ENCODE assay signal across 25 cellular contexts in the genomic region with DNA sequence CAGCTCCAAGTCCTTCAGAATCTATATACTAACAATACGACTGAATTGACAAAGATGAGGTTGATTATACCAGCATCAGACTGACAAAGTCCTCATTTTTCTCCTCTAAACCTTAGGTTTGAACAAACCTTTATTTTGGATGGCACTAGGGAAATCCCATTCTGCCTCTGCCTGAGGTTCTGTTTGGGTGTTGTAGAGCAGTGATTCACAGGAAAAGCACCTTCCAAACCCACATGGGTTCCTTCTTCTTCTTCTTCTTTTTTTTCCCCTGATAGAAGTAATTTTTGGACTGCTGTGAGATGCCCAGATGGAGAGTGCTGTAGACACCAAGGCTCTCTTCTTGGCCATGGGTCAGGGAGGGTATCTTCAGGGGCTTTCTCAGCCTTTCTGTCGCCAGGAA.
"Had no signal": no experiment of that assay in that cellular context is flagged by ENCODE, and none has a peak within 500 bp of the region (broad histone marks: within the 10 kb centered on the region; RNA-seq: fewer than 3 reads in every experiment).

No MANE protein-coding gene starts in this region.

- H3K27me3 ChIP-seq: brain microvascular endothelial cell, gastrocnemius medialis, heart left ventricle, sigmoid colon, testis had no signal

- H3K4me1 ChIP-seq: gastrocnemius medialis, heart left ventricle, sigmoid colon, testis had no signal

- H3K9me3 ChIP-seq: gastrocnemius medialis, heart left ventricle, sigmoid colon, testis had no signal

- H3K4me3 ChIP-seq: gastrocnemius medialis, heart left ventricle, sigmoid colon, testis had no signal

- H3K36me3 ChIP-seq: brain microvascular endothelial cell, gastrocnemius medialis, heart left ventricle, sigmoid colon had no signal

- DNase-seq: activated CD4-positive, alpha-beta T cell treated with anti-CD3 and anti-CD28 coated beads, Interleukin-2, amount 10 ng/mL, durations not matched to agents 24 days and 14 days; activated CD8-positive, alpha-beta memory T cell treated with anti-CD3 and anti-CD28 coated beads, Interleukin-2, amount 10 ng/mL, durations not matched to agents 7 days and 5 days; activated CD8-positive, alpha-beta T cell treated with anti-CD3 and anti-CD28 coated beads for 36 hours; activated gamma-delta T cell; activated naive CD4-positive, alpha-beta T cell treated with anti-CD3 and anti-CD28 coated beads, Interleukin-2, amount 50 U/mL, for 16 hours; activated naive CD8-positive, alpha-beta T cell treated with anti-CD3 and anti-CD28 coated beads, Interleukin-2, amount 50 U/mL, for 24 hours; anterior cingulate cortex; brain microvascular endothelial cell; central memory CD4-positive, alpha-beta T cell; dermis blood vessel endothelial cell; effector CD8-positive, alpha-beta T cell; erythroblast; gastrocnemius medialis; heart left ventricle; left cardiac atrium; natural killer cell; retina; sigmoid colon; stimulated activated CD4-positive, alpha-beta T cell treated with anti-CD3 and anti-CD28 coated beads, Interleukin-2, amount 100 ng/mL, for 48 hours; stimulated activated CD8-positive, alpha-beta memory T cell treated with anti-CD3 and anti-CD28 coated beads, Interleukin-4, amount 100 ng/mL, for 48 hours; stimulated activated naive B cell treated with anti-CD40 and anti-IgM and Interleukin-4, amounts not matched to agents 10 μg/mL and 1 μg/mL and 100 μg/mL, for 72 hours; T-helper 2 cell; testis had no signal

- ATAC-seq: activated CD4-positive, CD25-positive, alpha-beta regulatory T cell treated with anti-CD3 and anti-CD28 coated beads, Interleukin-2, amount 50 U/mL, for 24 hours; activated CD8-positive, alpha-beta memory T cell treated with anti-CD3 and anti-CD28 coated beads, Interleukin-2, amount 10 ng/mL, durations not matched to agents 7 days and 5 days; activated CD8-positive, alpha-beta T cell treated with anti-CD3 and anti-CD28 coated beads for 36 hours; activated naive CD8-positive, alpha-beta T cell treated with anti-CD3 and anti-CD28 coated beads, Interleukin-2, amount 50 U/mL, for 24 hours; gastrocnemius medialis; heart left ventricle; left cardiac atrium; natural killer cell; stimulated activated naive B cell treated with anti-CD40 and anti-IgM and Interleukin-4, amounts not matched to agents 10 μg/mL and 1 μg/mL and 100 μg/mL, for 72 hours had no signal

- H3K27ac ChIP-seq: brain microvascular endothelial cell, gastrocnemius medialis, heart left ventricle, sigmoid colon, testis, VCaP had no signal
